Comparison of ENCODE assay signal across 29 cellular contexts in genomic region chr10:12165992-12166775, GRCh38. TPM values are rescaled to one million over a fixed set of nuclear protein-coding genes. Genes with fewer than 3 reads are reported as not detected.
DNase-seq lines count a peak whose midpoint lies in the region; ATAC-seq and TF ChIP-seq lines count a peak whose summit lies in the region.
"Had no signal": no experiment of that assay in that cellular context is flagged by ENCODE, and none has a peak within 500 bp of the region (broad histone marks: within the 10 kb centered on the region; RNA-seq: fewer than 3 reads in every experiment).

No MANE protein-coding gene starts in this region.

- H3K4me1 ChIP-seq in CD4-positive, CD25-positive, alpha-beta regulatory T cell (ENCODE audit: control insufficient read depth, insufficient read depth, low read length, poor library complexity, severe bottlenecking), result no peaks in the 10 kb centered on the region
- H3K4me1 ChIP-seq in parathyroid adenoma, result peaks cover 20% of the 10 kb centered on the region
- H3K4me1 ChIP-seq: A549, adrenal gland, Peyer's patch, sigmoid colon, testis, uterus had no signal

- TF ChIP-seq CTCF in dorsolateral prefrontal cortex (IDR thresholded peaks at IDR 0.05 in 54 of 56, conservative IDR thresholded peaks at IDR 0.05 in 2 of 56; ENCODE audit: low read depth in 1 of 56, partially characterized antibody in 56 of 56) (no peak), parathyroid adenoma (IDR thresholded peaks at IDR 0.05) (no peak)

- no peaks in the 10 kb centered on the region for H3K9me3 ChIP-seq in CD4-positive, CD25-positive, alpha-beta regulatory T cell (ENCODE audit: control insufficient read depth in 2 of 2, low read length in 2 of 2)
- H3K9me3 ChIP-seq in parathyroid adenoma (ENCODE audit: control insufficient read depth, low read length), result no peaks in the 10 kb centered on the region
- H3K9me3 ChIP-seq: A549, adrenal gland, gastroesophageal sphincter, Peyer's patch, sigmoid colon, testis, uterus had no signal

- H3K27me3 Mint-ChIP-seq in activated T-cell treated with anti-CD3 and anti-CD28 coated beads, Interleukin-2, amount 50 U/mL, for 24 hours, result no peaks in the 10 kb centered on the region
- H3K27me3 Mint-ChIP-seq in CD4-positive, CD25-positive, alpha-beta regulatory T cell, result no peaks in the 10 kb centered on the region
- H3K27me3 Mint-ChIP-seq: activated CD4-positive, alpha-beta T cell treated with anti-CD3 and anti-CD28 coated beads for 36 hours; brain; CD4-positive, alpha-beta T cell; progenitor cell of endocrine pancreas had no signal

- H2AFZ ChIP-seq in parathyroid adenoma, result no peak overlapping the region

- H3K36me3 ChIP-seq in CD4-positive, CD25-positive, alpha-beta regulatory T cell (ENCODE audit: control insufficient read depth, insufficient read depth, low read length), result peaks cover 72% of the 10 kb centered on the region
- H3K36me3 ChIP-seq in parathyroid adenoma (ENCODE audit: control insufficient read depth, insufficient read depth, low read length), result no peaks in the 10 kb centered on the region
- H3K36me3 ChIP-seq: uterus had no signal

- H3K79me2 ChIP-seq in parathyroid adenoma, result no peaks in the 10 kb centered on the region

- intact Hi-C loops in dorsolateral prefrontal cortex (cut with DNase I), result no loop called here

- H3K27ac Mint-ChIP-seq in activated T-cell treated with anti-CD3 and anti-CD28 coated beads, Interleukin-2, amount 50 U/mL, for 24 hours, result peak overlapping the region; percentile 55
- H3K27ac Mint-ChIP-seq in CD4-positive, CD25-positive, alpha-beta regulatory T cell, result peak overlapping the region in 2 of 3 donors; percentile 38 to 43
- H3K27ac Mint-ChIP-seq: CD4-positive, alpha-beta T cell; progenitor cell of endocrine pancreas had no signal

- H3K9ac ChIP-seq in parathyroid adenoma, result no peak overlapping the region

- H3K4me2 ChIP-seq in parathyroid adenoma (ENCODE audit: low read length), result no peak overlapping the region
- H3K4me2 ChIP-seq: A549 had no signal

- H3K4me3 ChIP-seq in CD4-positive, CD25-positive, alpha-beta regulatory T cell (ENCODE audit: low read depth, low read length), result no peak overlapping the region
- H3K4me3 ChIP-seq in dorsolateral prefrontal cortex, result peak overlapping the region in 1 of 59 donors; percentile 23
- H3K4me3 ChIP-seq in parathyroid adenoma (ENCODE audit: low read depth, low read length), result no peak overlapping the region
- H3K4me3 ChIP-seq: A549, adrenal gland, gastroesophageal sphincter, Peyer's patch, sigmoid colon, testis, uterus had no signal

- no peak overlapping the region for H3K4me3 Mint-ChIP-seq in activated T-cell treated with anti-CD3 and anti-CD28 coated beads, Interleukin-2, amount 50 U/mL, for 24 hours
- no peak overlapping the region for H3K4me3 Mint-ChIP-seq in CD4-positive, CD25-positive, alpha-beta regulatory T cell
- H3K4me3 Mint-ChIP-seq: activated CD4-positive, alpha-beta T cell treated with anti-CD3 and anti-CD28 coated beads for 36 hours; brain; CD4-positive, alpha-beta T cell had no signal

- ATAC-seq in CD4-positive, CD25-positive, alpha-beta regulatory T cell (ENCODE audit: low read depth in 2 of 2), result no peak
- ATAC-seq in GM18519 (IDR thresholded peaks at IDR 0.05; ENCODE audit: low FRiP score, unreplicated experiment), result no peak
- ATAC-seq: A549; activated CD4-positive, alpha-beta T cell treated with anti-CD3 and anti-CD28 coated beads for 36 hours; gastroesophageal sphincter had no signal

- no peak overlapping the region for H3K27ac ChIP-seq in CD4-positive, CD25-positive, alpha-beta regulatory T cell (ENCODE audit: insufficient read depth, low read length, poor library complexity, severe bottlenecking)
- H3K27ac ChIP-seq in dorsolateral prefrontal cortex, result peak overlapping the region in 58 of 59 donors; percentile 9 to 94 (median 82)
- H3K27ac ChIP-seq in parathyroid adenoma, result peak overlapping the region; percentile 8
- H3K27ac ChIP-seq: A549, adrenal gland, Peyer's patch, sigmoid colon, testis, uterus had no signal

- H3K36me3 Mint-ChIP-seq in activated T-cell treated with anti-CD3 and anti-CD28 coated beads, Interleukin-2, amount 50 U/mL, for 24 hours (ENCODE audit: low read depth), result peaks cover 93% of the 10 kb centered on the region
- H3K36me3 Mint-ChIP-seq in CD4-positive, CD25-positive, alpha-beta regulatory T cell, result peaks cover 38% of the 10 kb centered on the region

- DNase-seq in activated T-cell treated with anti-CD3 and anti-CD28 coated beads, Interleukin-2, amount 50 U/mL, for 24 hours, result no peak
- no peak for DNase-seq in activated T-cell treated with anti-CD3 and anti-CD28 coated beads, Interleukin-2, amount 50 U/mL, for 48 hours
- DNase-seq in CD4-positive, CD25-positive, alpha-beta regulatory T cell, result no peak
- DNase-seq in dorsolateral prefrontal cortex (no peak), NCI-H1092 (lab: John Stamatoyannopoulos, UW) (no peak)
- DNase-seq in stimulated activated CD4-positive, alpha-beta T cell treated with anti-CD3 and anti-CD28 coated beads, Interleukin-4, amount 100 ng/mL, for 24 hours, result no peak
- DNase-seq: activated CD4-positive, alpha-beta T cell treated with anti-CD3 and anti-CD28 coated beads for 36 hours; adrenal gland; CD4-positive, alpha-beta T cell; hippocampal formation; IMR-90; MV-4-11; NCI-H1436 treated with DMSO at 0.1 percent for 48 hours; NCI-H446; NCI-H82; Peyer's patch; SIG-M5; sigmoid colon; stimulated activated CD4-positive, alpha-beta T cell treated with anti-CD3 and anti-CD28 coated beads, Interleukin-4, amount 100 ng/mL, for 1 hour; SW 1271; T-helper 9 cell; testis; uterus had no signal

- no peaks in the 10 kb centered on the region for H3K9me3 Mint-ChIP-seq in activated T-cell treated with anti-CD3 and anti-CD28 coated beads, Interleukin-2, amount 50 U/mL, for 24 hours
- no peaks in the 10 kb centered on the region for H3K9me3 Mint-ChIP-seq in CD4-positive, CD25-positive, alpha-beta regulatory T cell
- H3K9me3 Mint-ChIP-seq: brain; CD4-positive, alpha-beta T cell had no signal

- no peaks in the 10 kb centered on the region for H3K4me1 Mint-ChIP-seq in activated T-cell treated with anti-CD3 and anti-CD28 coated beads, Interleukin-2, amount 50 U/mL, for 24 hours (ENCODE audit: low read depth)
- peaks cover 0 to under 1% (median 0%) of the 10 kb centered on the region in 4 donors for H3K4me1 Mint-ChIP-seq in CD4-positive, CD25-positive, alpha-beta regulatory T cell
- H3K4me1 Mint-ChIP-seq: activated CD4-positive, alpha-beta T cell treated with anti-CD3 and anti-CD28 coated beads for 36 hours; brain had no signal

- H3K27me3 ChIP-seq in CD4-positive, CD25-positive, alpha-beta regulatory T cell (ENCODE audit: control insufficient read depth, insufficient read depth, low read length), result no peaks in the 10 kb centered on the region
- H3K27me3 ChIP-seq in dorsolateral prefrontal cortex (no peaks in the 10 kb centered on the region), parathyroid adenoma (ENCODE audit: control insufficient read depth, insufficient read depth, low read length) (no peaks in the 10 kb centered on the region)
- H3K27me3 ChIP-seq: adrenal gland, gastroesophageal sphincter, Peyer's patch, sigmoid colon, testis, uterus had no signal

RNA-seq across cellular contexts. Expression of gene NUDT5, which starts 29.5 kb away (rescaled TPM):
- total RNA-seq in CD4-positive, CD25-positive, alpha-beta regulatory T cell, result 38.1 TPM
- polyA plus RNA-seq in CD4-positive, CD25-positive, alpha-beta regulatory T cell, result 100 to 1,000 TPM in 1 of 4 donors, 10 to 100 TPM in 3; 71.5 to 103 (median 89.7) TPM
- 10 to 100 TPM; 19.1 to 48.8 (median 33.7) TPM for total RNA-seq in dorsolateral prefrontal cortex

RNA-seq across cellular contexts. Expression of gene CDC123, which starts 29.8 kb away (rescaled TPM):
- total RNA-seq in CD4-positive, CD25-positive, alpha-beta regulatory T cell, result 50.3 TPM
- 100 to 1,000 TPM in 3 of 4 donors, 10 to 100 TPM in 1; 91.1 to 111 (median 102) TPM for polyA plus RNA-seq in CD4-positive, CD25-positive, alpha-beta regulatory T cell
- total RNA-seq in dorsolateral prefrontal cortex, result 10 to 100 TPM; 32.1 to 76.3 (median 54.4) TPM

RNA-seq across cellular contexts. Expression of gene SEC61A2, which starts 36.7 kb away (rescaled TPM):
- total RNA-seq in CD4-positive, CD25-positive, alpha-beta regulatory T cell, result 25.2 TPM
- 1 to 10 TPM; 1.6 to 5.4 (median 2.5) TPM for polyA plus RNA-seq in CD4-positive, CD25-positive, alpha-beta regulatory T cell
- 10 to 100 TPM; 24.7 to 79.3 (median 53.4) TPM for total RNA-seq in dorsolateral prefrontal cortex
